Comparison of ENCODE assay signal across 12 cellular contexts in genomic region chr12:47391566-47391965, GRCh38.
DNase-seq lines count a peak whose midpoint lies in the region; ATAC-seq, FAIRE-seq and TF ChIP-seq lines count a peak whose summit lies in the region.
"Had no signal": no experiment of that assay in that cellular context is flagged by ENCODE, and none has a peak within 500 bp of the region (broad histone marks: within the 10 kb centered on the region; RNA-seq: fewer than 3 reads in every experiment).

No MANE protein-coding gene starts in this region.

- TF ChIP-seq EP300 in GM12878 (IDR thresholded peaks at IDR 0.05; ENCODE audit: borderline replicate concordance in 1 of 2, control insufficient read depth in 1 of 2, low read depth in 2 of 2, low read length in 2 of 2) (no peak), HepG2 (IDR thresholded peaks at IDR 0.05; ENCODE audit: low read depth in 2 of 2, low read length in 2 of 2) (no peak), HepG2 (CRISPR knock-in tag; IDR thresholded peaks at IDR 0.05; ENCODE audit: borderline replicate concordance) (no peak)

- POLR2A ChIA-PET in activated CD8-positive, alpha-beta T cell treated with anti-CD3 and anti-CD28 coated beads, Interleukin-2, amount 10 ng/mL, durations not matched to agents 7 days and 5 days (lab: Charles Lee): interaction anchor here (0.8 to 9.8 kb wide), 12 partner anchors 27 to 176 kb away, joined by 3 to 184 read pairs (median 4); no protein-coding TSS in a partner anchor
- POLR2A ChIA-PET in GM12878 (lab: Charles Lee): interaction anchor here (0.6 kb wide), 1 partner anchor 171 kb away, joined by 8 read pairs; no protein-coding TSS in a partner anchor
- POLR2A ChIA-PET in HepG2 (lab: Yijun Ruan, JAX): no interaction called here

- SMC1A ChIA-PET in GM12878 (lab: Charles Lee; ENCODE audit: uncharacterized antibody, unreplicated experiment): interaction anchor here (0.5 to 1.0 kb wide), 3 partner anchors 10 to 184 kb away, joined by 3 read pairs; no protein-coding TSS in a partner anchor

- RAD21 ChIA-PET in GM12878 (lab: Charles Lee; ENCODE audit: unreplicated experiment): no interaction called here

- H3K79me2 ChIP-seq in GM12878 (ENCODE audit: control insufficient read depth, insufficient read depth, low read length): no peaks in the 10 kb centered on the region
- H3K79me2 ChIP-seq in HepG2 (ENCODE audit: insufficient read depth, low read length): no peaks in the 10 kb centered on the region

- H3K4me1 ChIP-seq in GM12878 (ENCODE audit: control insufficient read depth, insufficient read depth, low read length) (no peaks in the 10 kb centered on the region), HepG2 (ENCODE audit: insufficient read depth, low read length) (no peaks in the 10 kb centered on the region)

- H3K27me3 ChIP-seq in GM12878 (replicated peaks in 1 of 2; ENCODE audit: control insufficient read depth in 2 of 2, insufficient read depth in 2 of 2, low read length in 1 of 2): no peaks in the 10 kb centered on the region
- no peaks in the 10 kb centered on the region; a peak in 1 of 5 replicates for H3K27me3 ChIP-seq in HepG2 (ENCODE audit: control insufficient read depth in 1 of 2, insufficient read depth in 2 of 2, low read length in 2 of 2)

- WGBS in GM12878 (ENCODE audit: insufficient coverage, insufficient replicate concordance, low lambda C conversion rate, missing lambda C conversion rate): 33% methylated on average over 7 of the region's 7 CpGs
- 43% methylated on average over 2 of the region's 7 CpGs for WGBS in HepG2 (ENCODE audit: low lambda C conversion rate)

- H3K27ac Mint-ChIP-seq in activated CD8-positive, alpha-beta T cell treated with anti-CD3 and anti-CD28 coated beads, Interleukin-2, amount 10 ng/mL, durations not matched to agents 7 days and 5 days: peak overlapping the region; percentile 98
- H3K27ac Mint-ChIP-seq: H9 had no signal

- peaks cover 25% of the 10 kb centered on the region for H3K36me3 Mint-ChIP-seq in activated CD8-positive, alpha-beta T cell treated with anti-CD3 and anti-CD28 coated beads, Interleukin-2, amount 10 ng/mL, durations not matched to agents 7 days and 5 days (ENCODE audit: low read depth)

- H3K27ac ChIP-seq in GM12878 (ENCODE audit: control insufficient read depth, insufficient read depth) (no peak overlapping the region), HepG2 (ENCODE audit: extremely low read length, insufficient read depth, low read length) (no peak overlapping the region)
- H3K27ac ChIP-seq: SK-N-MC had no signal

- BruUV-seq in GM12878 (replicated peaks; lab: Mats Ljungman, UMichigan): no TSS peak
- no TSS peak for BruUV-seq in HepG2 (replicated peaks; lab: Mats Ljungman, UMichigan)

- H3K4me2 ChIP-seq in GM12878 (ENCODE audit: control insufficient read depth, insufficient read depth): no peak overlapping the region
- H3K4me2 ChIP-seq in HepG2 (ENCODE audit: low read depth, low read length): no peak overlapping the region

- peak; percentile 86 for DNase-seq in activated CD8-positive, alpha-beta T cell treated with anti-CD3 and anti-CD28 coated beads, Interleukin-2, amount 10 ng/mL, durations not matched to agents 7 days and 5 days
- DNase-seq in GM12878 (ENCODE audit: low read depth, low spot score) (no peak), SK-N-DZ (ENCODE audit: low spot score) (no peak), HepG2 (ENCODE audit: low spot score) (no peak), kidney tubule cell (ENCODE audit: low spot score) (no peak)
- peak in 2 of 3 experiments; percentile 30 to 35 for DNase-seq in stimulated activated CD4-positive, alpha-beta T cell treated with anti-CD3 and anti-CD28 coated beads, TNF-alpha, amount 100 ng/mL, for 4 hours (ENCODE audit: low read depth in 3 of 3)
- DNase-seq: glutamatergic neuron, H9 had no signal

- in situ Hi-C loops in GM12878 (cut with MboI) (no loop called here), HepG2 (cut with HindIII; ENCODE audit: extremely low pct_ligation_motif_present, low pct_unique_long_range_greater_than_20kb) (no loop called here)

- TF ChIP-seq RAD21 in GM12878 (IDR thresholded peaks at IDR 0.05; ENCODE audit: insufficient read depth, low read depth, low read length) (no peak), HepG2 (CRISPR knock-in tag; IDR thresholded peaks at IDR 0.05) (no peak)

- no peaks in the 10 kb centered on the region for H3K27me3 Mint-ChIP-seq in activated CD8-positive, alpha-beta T cell treated with anti-CD3 and anti-CD28 coated beads, Interleukin-2, amount 10 ng/mL, durations not matched to agents 7 days and 5 days (ENCODE audit: low read depth)

- intact Hi-C loops in GM12878 (cut with micrococcal nuclease; ENCODE audit: unreplicated experiment) (no loop called here), HepG2 (cut with micrococcal nuclease; ENCODE audit: unreplicated experiment) (no loop called here)

- no peak for TF ChIP-seq CTCF in GM12878 (IDR thresholded peaks at IDR 0.05 in 2 of 3, conservative IDR thresholded peaks at IDR 0.05 in 1 of 3; ENCODE audit: control insufficient read depth in 2 of 3, extremely low read depth in 1 of 3, insufficient read depth in 1 of 3, low read depth in 3 of 3, low read length in 3 of 3)
- TF ChIP-seq CTCF in HepG2 (CRISPR knock-in tag; IDR thresholded peaks at IDR 0.05): no peak

- H3K9ac ChIP-seq in GM12878 (ENCODE audit: control insufficient read depth, insufficient read depth, low read length) (no peak overlapping the region), HepG2 (ENCODE audit: insufficient read depth, low read depth, low read length) (no peak overlapping the region)

- H3K4me3 Mint-ChIP-seq in activated CD8-positive, alpha-beta T cell treated with anti-CD3 and anti-CD28 coated beads, Interleukin-2, amount 10 ng/mL, durations not matched to agents 7 days and 5 days: peak overlapping the region; percentile 56
- H3K4me3 Mint-ChIP-seq: H9 had no signal

- H3K36me3 ChIP-seq in GM12878 (ENCODE audit: control insufficient read depth in 2 of 2, insufficient read depth in 2 of 2, low read length in 1 of 2): no peaks in the 10 kb centered on the region
- H3K36me3 ChIP-seq in HepG2 (replicated peaks in 1 of 2; ENCODE audit: control insufficient read depth in 1 of 2, insufficient read depth in 2 of 2, low read length in 2 of 2): no peaks in the 10 kb centered on the region

- H3K9me3 ChIP-seq in GM12878 (replicated peaks; ENCODE audit: control insufficient read depth, insufficient read depth, low read length) (no peaks in the 10 kb centered on the region; the same call in 2 of the 3 replicates), HepG2 (ENCODE audit: low read length) (no peaks in the 10 kb centered on the region)

- no peak for TF ChIP-seq POLR2A in GM12878 (IDR thresholded peaks at IDR 0.05; ENCODE audit: low read depth, low read length)
- no peak for TF ChIP-seq POLR2A in HepG2 (IDR thresholded peaks at IDR 0.05; ENCODE audit: insufficient read depth in 1 of 2, low read depth in 2 of 2, low read length in 2 of 2)

- no peak overlapping the region for H2AFZ ChIP-seq in GM12878 (ENCODE audit: control insufficient read depth, low read depth, low read length)
- no peak overlapping the region for H2AFZ ChIP-seq in HepG2 (ENCODE audit: low read length)

- FAIRE-seq in GM12878 (lab: Jason Lieb, UNC) (no peak), HepG2 (lab: Jason Lieb, UNC) (no peak)
- FAIRE-seq: bronchial epithelial cell had no signal

- ATAC-seq in GM21423 (IDR thresholded peaks at IDR 0.05; ENCODE audit: unreplicated experiment) (peak; percentile 33), GM12878 (peak; percentile 65), HepG2 (no peak), GM18519 (IDR thresholded peaks at IDR 0.05; ENCODE audit: low FRiP score, unreplicated experiment) (no peak)
- peak; percentile 75 for ATAC-seq in activated CD8-positive, alpha-beta T cell treated with anti-CD3 and anti-CD28 coated beads, Interleukin-2, amount 10 ng/mL, durations not matched to agents 7 days and 5 days

- H3K4me1 Mint-ChIP-seq in activated CD8-positive, alpha-beta T cell treated with anti-CD3 and anti-CD28 coated beads, Interleukin-2, amount 10 ng/mL, durations not matched to agents 7 days and 5 days (ENCODE audit: low read depth): peaks cover 84% of the 10 kb centered on the region

- H4K20me1 ChIP-seq in GM12878 (ENCODE audit: control insufficient read depth, insufficient read depth) (no peaks in the 10 kb centered on the region), HepG2 (ENCODE audit: insufficient read depth, low read length) (no peaks in the 10 kb centered on the region)

- peaks cover 4% of the 10 kb centered on the region for H3K9me3 Mint-ChIP-seq in activated CD8-positive, alpha-beta T cell treated with anti-CD3 and anti-CD28 coated beads, Interleukin-2, amount 10 ng/mL, durations not matched to agents 7 days and 5 days (ENCODE audit: insufficient read depth)

- H3K4me3 ChIP-seq in GM12878 (no peak overlapping the region), HepG2 (replicated peaks in 1 of 3; ENCODE audit: insufficient read depth in 1 of 3, low read depth in 2 of 3, low read length in 3 of 3) (no peak overlapping the region)
- H3K4me3 ChIP-seq: SK-N-MC had no signal

- CTCF ChIA-PET in activated CD8-positive, alpha-beta T cell treated with anti-CD3 and anti-CD28 coated beads, Interleukin-2, amount 10 ng/mL, durations not matched to agents 7 days and 5 days (lab: Charles Lee): interaction anchor here (0.6 to 1.6 kb wide), 6 partner anchors 10 to 359 kb away, joined by 3 to 6 read pairs (median 4); no protein-coding TSS in a partner anchor
- CTCF ChIA-PET in GM12878 (lab: Yijun Ruan, JAX) (interaction anchor here (1.6 kb wide), 1 partner anchor 11 kb away, joined by 5 read pairs; no protein-coding TSS in a partner anchor), HepG2 (lab: Yijun Ruan, JAX; ENCODE audit: low intra/inter-chr PET ratio, low total read pairs) (no interaction called here)

TF ChIP-seq in GM12878, 131 proteins besides CTCF, POLR2A, EP300 and RAD21 (continues in another document):
- TF ChIP-seq MEF2B (IDR thresholded peaks at IDR 0.05; ENCODE audit: partially characterized antibody, poor library complexity, severe bottlenecking): no peak
- no peak for TF ChIP-seq STAT3 (IDR thresholded peaks at IDR 0.05; ENCODE audit: low read depth, low read length)

Comparison
In these comparisons a context has a peak if more than half of its experiments do, and no peak if none do; other contexts are left out.
1. ATAC-seq: peak in GM21423 (single experiment), activated CD8-positive, alpha-beta T cell treated with anti-CD3 and anti-CD28 coated beads, Interleukin-2, amount 10 ng/mL, durations not matched to agents 7 days and 5 days (single experiment) and GM12878 (single experiment); none in HepG2 (single experiment) and GM18519 (single experiment).
2. DNase-seq: peak in activated CD8-positive, alpha-beta T cell treated with anti-CD3 and anti-CD28 coated beads, Interleukin-2, amount 10 ng/mL, durations not matched to agents 7 days and 5 days (single experiment) and stimulated activated CD4-positive, alpha-beta T cell treated with anti-CD3 and anti-CD28 coated beads, TNF-alpha, amount 100 ng/mL, for 4 hours (2 of 3); none in GM12878 (single experiment), SK-N-DZ (single experiment), HepG2 (single experiment) and kidney tubule cell (single experiment).